ENCODE assay signal across 1 cellular context in the genomic region with DNA sequence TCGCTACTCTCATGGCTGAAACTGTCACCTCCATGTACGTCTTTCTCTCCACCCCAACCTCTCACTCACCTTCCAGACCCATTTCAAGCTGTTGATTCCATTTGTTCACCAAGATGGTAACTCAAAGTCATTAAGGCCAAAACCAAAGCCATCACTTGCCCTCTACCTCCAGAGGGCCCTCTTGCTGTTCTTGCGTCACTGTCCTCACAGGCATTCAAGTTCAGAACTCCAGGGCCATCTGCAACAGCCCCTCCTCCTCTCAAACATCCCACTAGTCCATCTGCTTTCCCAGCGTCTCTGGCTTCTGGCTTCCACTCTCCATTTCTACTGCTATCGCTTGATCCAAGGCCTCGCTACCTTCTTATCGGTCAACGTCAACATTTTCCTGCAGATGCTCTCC.
TF ChIP-seq lines count a peak whose summit lies in the region.

No MANE protein-coding gene starts in this region.

TF ChIP-seq in K562, 482 proteins besides CTCF, POLR2A, EP300 and RAD21:
- TF ChIP-seq, protein P1, sequence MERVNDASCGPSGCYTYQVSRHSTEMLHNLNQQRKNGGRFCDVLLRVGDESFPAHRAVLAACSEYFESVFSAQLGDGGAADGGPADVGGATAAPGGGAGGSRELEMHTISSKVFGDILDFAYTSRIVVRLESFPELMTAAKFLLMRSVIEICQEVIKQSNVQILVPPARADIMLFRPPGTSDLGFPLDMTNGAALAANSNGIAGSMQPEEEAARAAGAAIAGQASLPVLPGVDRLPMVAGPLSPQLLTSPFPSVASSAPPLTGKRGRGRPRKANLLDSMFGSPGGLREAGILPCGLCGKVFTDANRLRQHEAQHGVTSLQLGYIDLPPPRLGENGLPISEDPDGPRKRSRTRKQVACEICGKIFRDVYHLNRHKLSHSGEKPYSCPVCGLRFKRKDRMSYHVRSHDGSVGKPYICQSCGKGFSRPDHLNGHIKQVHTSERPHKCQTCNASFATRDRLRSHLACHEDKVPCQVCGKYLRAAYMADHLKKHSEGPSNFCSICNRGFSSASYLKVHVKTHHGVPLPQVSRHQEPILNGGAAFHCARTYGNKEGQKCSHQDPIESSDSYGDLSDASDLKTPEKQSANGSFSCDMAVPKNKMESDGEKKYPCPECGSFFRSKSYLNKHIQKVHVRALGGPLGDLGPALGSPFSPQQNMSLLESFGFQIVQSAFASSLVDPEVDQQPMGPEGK (CRISPR knock-in tag; IDR thresholded peaks at IDR 0.05; ENCODE audit: borderline replicate concordance) = no peak
- TF ChIP-seq SREBF2 (CRISPR knock-in tag; IDR thresholded peaks at IDR 0.05) (no peak), CBFA2T3 (IDR thresholded peaks at IDR 0.05) (peak; percentile 10; the same call in 1 of the 2 replicates), CEBPG (CRISPR knock-in tag; IDR thresholded peaks at IDR 0.05) (no peak), CEBPG (tag; conservative IDR thresholded peaks at IDR 0.05 in 1 of 2, IDR thresholded peaks at IDR 0.05 in 1 of 2) (peak in 1 of 2 experiments; percentile 41; a peak in 1 of 4 replicates), CEBPB (tag; IDR thresholded peaks at IDR 0.05) (peak; percentile 62), EHMT2 (IDR thresholded peaks at IDR 0.05) (peak; percentile 31; the same call in 1 of the 2 replicates)
- TF ChIP-seq, protein P2, sequence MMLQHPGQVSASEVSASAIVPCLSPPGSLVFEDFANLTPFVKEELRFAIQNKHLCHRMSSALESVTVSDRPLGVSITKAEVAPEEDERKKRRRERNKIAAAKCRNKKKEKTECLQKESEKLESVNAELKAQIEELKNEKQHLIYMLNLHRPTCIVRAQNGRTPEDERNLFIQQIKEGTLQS (IDR thresholded peaks at IDR 0.05) = peak; percentile 43; the same call in 1 of the 2 replicates
- TF ChIP-seq, protein P2 (CRISPR knock-in tag; conservative IDR thresholded peaks at IDR 0.05) = no peak
TF ChIP-seq in K562: peak in this region for 5.
